Comparison of ENCODE assay signal across 8 cellular contexts in the genomic region with DNA sequence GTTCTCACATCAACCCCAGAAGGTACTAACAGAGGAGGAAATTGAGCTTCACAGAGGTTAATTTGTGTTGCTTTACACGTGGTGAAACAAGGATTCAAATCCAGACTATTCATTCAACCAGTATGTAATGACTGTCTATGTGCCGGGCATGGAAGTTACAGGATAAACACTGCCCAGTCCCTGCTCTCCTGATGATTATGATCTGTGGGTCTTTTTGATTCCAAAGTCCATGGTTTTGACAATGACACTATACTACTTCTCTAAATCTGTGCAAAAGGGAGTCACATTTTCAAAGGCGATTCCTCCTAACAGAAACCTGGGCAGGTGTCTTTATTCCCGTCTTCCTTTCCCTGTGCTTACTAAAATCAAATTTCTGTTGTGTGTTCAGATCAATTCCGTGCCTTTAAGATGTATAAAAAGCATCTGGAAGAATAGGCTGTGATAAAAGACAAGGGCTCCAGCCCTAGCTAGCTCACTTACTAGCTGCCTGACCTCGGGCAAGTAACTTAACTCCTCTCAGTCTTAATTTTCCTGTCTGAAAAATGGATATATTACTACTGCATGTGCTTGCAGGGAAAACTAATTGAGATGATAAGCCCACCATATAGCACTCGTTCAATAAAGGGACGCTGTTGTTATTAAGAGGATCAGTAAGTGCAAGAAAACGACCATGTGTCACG. TPM values are rescaled to one million over a fixed set of nuclear protein-coding genes. Genes with fewer than 3 reads are reported as not detected.
DNase-seq lines count a peak whose midpoint lies in the region; ATAC-seq and TF ChIP-seq lines count a peak whose summit lies in the region.

No MANE protein-coding gene starts in this region.

- H3K4me3 ChIP-seq in astrocyte of the cerebellum (ENCODE audit: low read depth, low read length) (peak overlapping the region; percentile 75), mesendoderm (ENCODE audit: low read length) (no peak overlapping the region), upper lobe of right lung (peak overlapping the region; percentile 99)

- no peaks in the 10 kb centered on the region for H3K9me3 Mint-ChIP-seq in activated naive CD4-positive, alpha-beta T cell treated with anti-CD3 and anti-CD28 coated beads, Interleukin-2, amount 10 ng/mL, durations not matched to agents 7 days and 5 days

- no peak overlapping the region for H2AK5ac ChIP-seq in mesendoderm (ENCODE audit: low read length)

- no peaks in the 10 kb centered on the region for H3K79me1 ChIP-seq in mesendoderm (ENCODE audit: low read length)

- peaks cover 44% of the 10 kb centered on the region for H3K4me1 Mint-ChIP-seq in activated naive CD4-positive, alpha-beta T cell treated with anti-CD3 and anti-CD28 coated beads, Interleukin-2, amount 10 ng/mL, durations not matched to agents 7 days and 5 days

- H3K56ac ChIP-seq in mesendoderm (ENCODE audit: low read length): peak overlapping the region; percentile 84

- H3K36me3 Mint-ChIP-seq in activated naive CD4-positive, alpha-beta T cell treated with anti-CD3 and anti-CD28 coated beads, Interleukin-2, amount 10 ng/mL, durations not matched to agents 7 days and 5 days: peaks cover 4% of the 10 kb centered on the region

- CTCF ChIA-PET in activated naive CD4-positive, alpha-beta T cell treated with anti-CD3 and anti-CD28 coated beads, Interleukin-2, amount 10 ng/mL, durations not matched to agents 7 days and 5 days (lab: Charles Lee): interaction anchor here (1.4 kb wide), 1 partner anchor 45 kb away, joined by 5 read pairs; no protein-coding TSS in a partner anchor

- H3K27ac Mint-ChIP-seq in activated naive CD4-positive, alpha-beta T cell treated with anti-CD3 and anti-CD28 coated beads, Interleukin-2, amount 10 ng/mL, durations not matched to agents 7 days and 5 days: peak overlapping the region; percentile 85

- no peak overlapping the region for H4K5ac ChIP-seq in mesendoderm (ENCODE audit: low read length)

- DNase-seq in activated naive CD4-positive, alpha-beta T cell treated with anti-CD3 and anti-CD28 coated beads, Interleukin-2, amount 10 ng/mL, durations not matched to agents 7 days and 5 days: no peak
- DNase-seq in activated naive CD4-positive, alpha-beta T cell treated with anti-CD3 and anti-CD28 coated beads, Interleukin-2, amount 50 U/mL, for 16 hours: no peak
- DNase-seq in astrocyte of the cerebellum (ENCODE audit: low read depth): no peak
- DNase-seq in mesendoderm: no peak
- DNase-seq in upper lobe of right lung: no peak
- DNase-seq in GM19240 (ENCODE audit: insufficient read length, low spot score): no peak
- no peak for DNase-seq in G401 (ENCODE audit: low spot score)
- DNase-seq in DMS 273 treated with DMSO at 0.1 percent for 48 hours (lab: John Stamatoyannopoulos, UW): no peak

- no peaks in the 10 kb centered on the region for H3K9me3 ChIP-seq in upper lobe of right lung

- no peak overlapping the region for H2BK15ac ChIP-seq in mesendoderm (replicated peaks; ENCODE audit: low read depth)

- no peak overlapping the region for H2BK5ac ChIP-seq in mesendoderm (ENCODE audit: low read length)

- H3K4ac ChIP-seq in mesendoderm (ENCODE audit: low read depth, low read length): no peak overlapping the region

- H3K4me1 ChIP-seq in mesendoderm (ENCODE audit: control insufficient read depth, low read depth, low read length) (peaks cover 5% of the 10 kb centered on the region), upper lobe of right lung (peaks cover 20% of the 10 kb centered on the region)

- TF ChIP-seq CTCF in astrocyte of the cerebellum (IDR thresholded peaks at IDR 0.05; ENCODE audit: low read depth, low read length, missing control alignments) (no peak), upper lobe of right lung (IDR thresholded peaks at IDR 0.05) (no peak)

- no CpG with 5 or more reads among the region's 10 CpGs for WGBS in mesendoderm (ENCODE audit: extremely low coverage, insufficient coverage, low lambda C conversion rate)

- no peak overlapping the region for H2BK120ac ChIP-seq in mesendoderm (ENCODE audit: low read depth, low read length)

- peaks cover 6% of the 10 kb centered on the region for H3K27me3 Mint-ChIP-seq in activated naive CD4-positive, alpha-beta T cell treated with anti-CD3 and anti-CD28 coated beads, Interleukin-2, amount 10 ng/mL, durations not matched to agents 7 days and 5 days

- no peak overlapping the region for H3K18ac ChIP-seq in mesendoderm (ENCODE audit: low read length)

- H3K36me3 ChIP-seq in mesendoderm (ENCODE audit: control insufficient read depth, insufficient read depth, low read length) (no peaks in the 10 kb centered on the region), upper lobe of right lung (no peaks in the 10 kb centered on the region)

- no peak overlapping the region for H3K27ac ChIP-seq in mesendoderm (ENCODE audit: low read depth, low read length)
- peak overlapping the region; percentile 30 for H3K27ac ChIP-seq in upper lobe of right lung

- intact Hi-C loops in upper lobe of right lung (cut with DNase I): no loop called here

- H3K9ac ChIP-seq in mesendoderm (ENCODE audit: low read length): peak overlapping the region; percentile 70

- in situ Hi-C loops in astrocyte of the cerebellum (cut with HindIII; ENCODE audit: low sequenced_read_pairs): no loop called here
- in situ Hi-C loops in G401 (cut with HindIII; ENCODE audit: low sequenced_read_pairs): no loop called here

- H3K4me2 ChIP-seq in mesendoderm (ENCODE audit: low read length): peak overlapping the region; percentile 82

- H3K4me3 Mint-ChIP-seq in activated naive CD4-positive, alpha-beta T cell treated with anti-CD3 and anti-CD28 coated beads, Interleukin-2, amount 10 ng/mL, durations not matched to agents 7 days and 5 days: peak overlapping the region; percentile 75

- no peaks in the 10 kb centered on the region for H3K79me2 ChIP-seq in mesendoderm (ENCODE audit: control insufficient read depth, insufficient read depth, low read length)

- no peak for ATAC-seq in upper lobe of right lung

- H3K23ac ChIP-seq in mesendoderm (ENCODE audit: low read length): no peak overlapping the region

- H3K27me3 ChIP-seq in mesendoderm (ENCODE audit: insufficient read depth, low read length, poor library complexity) (no peaks in the 10 kb centered on the region), upper lobe of right lung (no peaks in the 10 kb centered on the region)

- H4K8ac ChIP-seq in mesendoderm (ENCODE audit: low read depth, low read length): no peak overlapping the region

RNA-seq across cellular contexts. Expression of a gene that starts 1.0 kb away (rescaled TPM):
- polyA plus RNA-seq in mesendoderm (2013, experiment 1 of 2): 1.0 TPM
- polyA plus RNA-seq in mesendoderm (2013, experiment 2 of 2): 1.1 TPM
- total RNA-seq in upper lobe of right lung: 47.4 TPM
- 1.7 and 5.1 TPM in 2 replicates for total RNA-seq in G401 (2014; rRNA removed; shearing (Covaris generic))
